In genomic region chr22:19115628-19116027, GRCh38 we compare ENCODE assay signal across 12 cellular contexts.
DNase-seq lines count a peak whose midpoint lies in the region; ATAC-seq and TF ChIP-seq lines count a peak whose summit lies in the region.
"Had no signal": no experiment of that assay in that cellular context is flagged by ENCODE, and none has a peak within 500 bp of the region (broad histone marks: within the 10 kb centered on the region; RNA-seq: fewer than 3 reads in every experiment).

No MANE protein-coding gene starts in this region.

- H3K27ac Mint-ChIP-seq in activated naive CD4-positive, alpha-beta T cell treated with anti-CD3 and anti-CD28 coated beads, Interleukin-2, amount 50 U/mL, for 24 hours, result peak overlapping the region; percentile 79

- 0 out of 2 replicates have a peak, but pooled peaks cover 2% of the 10 kb centered on the region for H3F3A ChIP-seq in Loucy (ENCODE audit: low read depth)

- no peaks in the 10 kb centered on the region for H3K9me3 Mint-ChIP-seq in activated naive CD4-positive, alpha-beta T cell treated with anti-CD3 and anti-CD28 coated beads, Interleukin-2, amount 50 U/mL, for 24 hours

- peak overlapping the region; percentile 94 for H3K4me2 ChIP-seq in Loucy (ENCODE audit: low read depth, low read length, poor library complexity, severe bottlenecking)

- no peaks in the 10 kb centered on the region for H3K9me3 ChIP-seq in Loucy (ENCODE audit: insufficient read depth, low read depth, low read length)

- H3K36me3 ChIP-seq in Loucy (ENCODE audit: insufficient read depth, low read length), result no peaks in the 10 kb centered on the region

- H3K4me1 ChIP-seq in Loucy (ENCODE audit: insufficient read depth, low read length, poor library complexity, severe bottlenecking), result peaks cover 51% of the 10 kb centered on the region

- no peaks in the 10 kb centered on the region for H3K27me3 Mint-ChIP-seq in activated naive CD4-positive, alpha-beta T cell treated with anti-CD3 and anti-CD28 coated beads, Interleukin-2, amount 50 U/mL, for 24 hours

- no peaks in the 10 kb centered on the region for H3K36me3 Mint-ChIP-seq in activated naive CD4-positive, alpha-beta T cell treated with anti-CD3 and anti-CD28 coated beads, Interleukin-2, amount 50 U/mL, for 24 hours

- no peak for ATAC-seq in HG02852 (IDR thresholded peaks at IDR 0.05; ENCODE audit: unreplicated experiment)
- no peak for ATAC-seq in GM21390 (IDR thresholded peaks at IDR 0.05; ENCODE audit: unreplicated experiment)

- H3K79me2 ChIP-seq in Loucy (ENCODE audit: insufficient read depth, low read length), result peaks cover 87% of the 10 kb centered on the region

- H3K4me3 Mint-ChIP-seq in activated naive CD4-positive, alpha-beta T cell treated with anti-CD3 and anti-CD28 coated beads, Interleukin-2, amount 50 U/mL, for 24 hours, result peak overlapping the region; percentile 30

- H3K27me3 ChIP-seq in Loucy (ENCODE audit: insufficient read depth, low read length, poor library complexity, severe bottlenecking), result no peaks in the 10 kb centered on the region

- H4K20me1 ChIP-seq in Loucy (ENCODE audit: insufficient read depth, low read length, poor library complexity, severe bottlenecking), result peaks cover 59% of the 10 kb centered on the region

- H3K9ac ChIP-seq in Loucy (ENCODE audit: low read depth, low read length, poor library complexity, severe bottlenecking), result peak overlapping the region; percentile 28

- TF ChIP-seq CTCF in Loucy (conservative IDR thresholded peaks at IDR 0.05; ENCODE audit: low read length) (peak; percentile 68), retinal pigment epithelial cell (conservative IDR thresholded peaks at IDR 0.05; ENCODE audit: low read depth, low read length) (peak; percentile 7)

- H2AFZ ChIP-seq in Loucy (ENCODE audit: low read length), result no peak overlapping the region

- H3K9me2 ChIP-seq in Loucy (replicated peaks; ENCODE audit: low read depth, low read length), result no peaks in the 10 kb centered on the region

- H3K4me1 Mint-ChIP-seq in activated naive CD4-positive, alpha-beta T cell treated with anti-CD3 and anti-CD28 coated beads, Interleukin-2, amount 50 U/mL, for 24 hours, result peaks cover 83% of the 10 kb centered on the region

- H3K4me3 ChIP-seq in Loucy (ENCODE audit: low read length, poor library complexity, severe bottlenecking), result peak overlapping the region; percentile 36
- H3K4me3 ChIP-seq in retinal pigment epithelial cell (ENCODE audit: low read length), result no peak overlapping the region

- no peak for DNase-seq in activated naive CD4-positive, alpha-beta T cell (lab: John Stamatoyannopoulos, UW)
- DNase-seq in ecto neural progenitor cell (ENCODE audit: low spot score), result peak; percentile 38
- DNase-seq in retinal pigment epithelial cell (ENCODE audit: low read depth), result no peak
- no peak for DNase-seq in GDM1 (lab: John Stamatoyannopoulos, UW)
- DNase-seq: activated gamma-delta T cell; kidney glomerular epithelial cell; MM.1S; NK-92 treated with Interleukin-12 subunit alpha and Interleukin-12 subunit beta, amount 100 ng/mL, for 24 hours had no signal
